Comparison of ENCODE assay signal across 8 cellular contexts in genomic region chr15:80856809-80857377, GRCh38.
DNase-seq lines count a peak whose midpoint lies in the region; ATAC-seq and TF ChIP-seq lines count a peak whose summit lies in the region.

No MANE protein-coding gene starts in this region.

- POLR2A ChIA-PET in GM10248 (lab: Yijun Ruan, JAX) = no interaction called here

- DNase-seq in AG20443 (ENCODE audit: low spot score) (peak; percentile 60), NCI-H1092 (lab: John Stamatoyannopoulos, UW) (peak; percentile 66), T47D (ENCODE audit: low read depth in 1 of 2, low spot score in 1 of 2) (peak; percentile 62 to 75), lung microvascular endothelial cell (ENCODE audit: low read depth in 2 of 2) (peak; percentile 26 to 76), GM10248 (ENCODE audit: extremely low spot score) (no peak), KG1 (lab: John Stamatoyannopoulos, UW) (no peak)
- DNase-seq in stimulated activated CD4-positive, alpha-beta T cell treated with anti-CD3 and anti-CD28 coated beads, Interleukin-15, amount 100 ng/mL, for 24 hours = no peak

- in situ Hi-C loops in T47D (cut with HindIII; ENCODE audit: low pct_unique_long_range_greater_than_20kb, low sequenced_read_pairs) = no loop called here

- no peak for TF ChIP-seq CTCF in GM10248 (IDR thresholded peaks at IDR 0.05; ENCODE audit: control extremely low read depth, extremely low read depth, low read depth, missing control alignments)

- ATAC-seq in GM18519 (IDR thresholded peaks at IDR 0.05; ENCODE audit: low FRiP score, unreplicated experiment) = no peak

- CTCF ChIA-PET in GM10248 (lab: Yijun Ruan, JAX) = no interaction called here

Comparison
In these comparisons a context has a peak if more than half of its experiments do, and no peak if none do; other contexts are left out.
1. DNase-seq: peak in AG20443 (single experiment), NCI-H1092 (single experiment), T47D (2 of 2) and lung microvascular endothelial cell (2 of 2); none in GM10248 (single experiment), stimulated activated CD4-positive, alpha-beta T cell treated with anti-CD3 and anti-CD28 coated beads, Interleukin-15, amount 100 ng/mL, for 24 hours (single experiment) and KG1 (single experiment).